Comparison of ENCODE assay signal across 8 cellular contexts in genomic region chr5:90529939-90530677, GRCh38. TPM values are rescaled to one million over a fixed set of nuclear protein-coding genes. Genes with fewer than 3 reads are reported as not detected.
A peak's percentile ranks its signal among the peaks of the same experiment; 100 is the strongest.
DNase-seq lines count a peak whose midpoint lies in the region; ATAC-seq, FAIRE-seq and TF ChIP-seq lines count a peak whose summit lies in the region.

No MANE protein-coding gene starts in this region.

- peaks cover 8% of the 10 kb centered on the region for H3K36me3 Mint-ChIP-seq in T-helper 17 cell (ENCODE audit: low read depth)

- peak overlapping the region; percentile 96 for H3K4me3 Mint-ChIP-seq in T-helper 17 cell

- H3K4me1 Mint-ChIP-seq in T-helper 17 cell = peaks cover 20% of the 10 kb centered on the region

- H3K9me3 ChIP-seq in T-helper 17 cell (ENCODE audit: control insufficient read depth, low read length, poor library complexity, severe bottlenecking) = no peaks in the 10 kb centered on the region

- H3K4me3 ChIP-seq in cardiac fibroblast (replicated peaks in 1 of 2; ENCODE audit: low read depth in 2 of 2, low read length in 2 of 2) = peak overlapping the region; percentile 81 to 95

- H3K27me3 Mint-ChIP-seq in T-helper 17 cell = peaks cover 23% of the 10 kb centered on the region

- FAIRE-seq in islet of Langerhans (lab: Jason Lieb, UNC) = peak; percentile 84

- DNase-seq in SIG-M5 treated with dmso at 0.1 percent for 504 hours (lab: John Stamatoyannopoulos, UW; ENCODE audit: unreplicated experiment) (peak; percentile 75), SIG-M5 (lab: John Stamatoyannopoulos, UW) (no peak), NCI-H1092 (lab: John Stamatoyannopoulos, UW) (peak; percentile 34), T-helper 17 cell (peak in 2 of 3 donors; percentile 17 to 33), cardiac fibroblast (ENCODE audit: low read depth in 2 of 2) (peak; percentile 85 to 90)
- DNase-seq in stimulated activated CD4-positive, alpha-beta T cell treated with anti-CD3 and anti-CD28 coated beads, Interleukin-12 subunit alpha, Interleukin-12 subunit beta, amount 100 ng/mL, for 4 hours = peak; percentile 40

- peak; percentile 48 for ATAC-seq in HG02623 (IDR thresholded peaks at IDR 0.05; ENCODE audit: unreplicated experiment)
- peak; percentile 64 for ATAC-seq in T-helper 17 cell

- H3K27ac Mint-ChIP-seq in T-helper 17 cell = peak overlapping the region; percentile 93

- TF ChIP-seq CTCF in cardiac fibroblast (IDR thresholded peaks at IDR 0.05; ENCODE audit: low read depth, low read length) = peak; percentile 72

RNA-seq across cellular contexts. Expression of gene LYSMD3, which starts 0.7 kb away (rescaled TPM):
- 10 to 100 TPM; 17.8 to 24.7 TPM for total RNA-seq in T-helper 17 cell

RNA-seq across cellular contexts. Expression of gene ADGRV1, which starts 28.5 kb away (rescaled TPM):
- total RNA-seq in T-helper 17 cell = under 1 TPM; 0.44 to 0.52 TPM

RNA-seq across cellular contexts. Expression of gene POLR3G, which starts 55.4 kb away (rescaled TPM):
- under 1 TPM; 0.21 to 0.77 TPM for total RNA-seq in T-helper 17 cell

RNA-seq across cellular contexts. Expression of gene MBLAC2, which starts 55.5 kb away (rescaled TPM):
- total RNA-seq in T-helper 17 cell = 1 to 10 TPM; 3.7 to 4.4 TPM
